In genomic region chr4:118983293-118983692, GRCh38 we compare ENCODE assay signal across 17 cellular contexts.
DNase-seq lines count a peak whose midpoint lies in the region; ATAC-seq and TF ChIP-seq lines count a peak whose summit lies in the region.
"Had no signal": no experiment of that assay in that cellular context is flagged by ENCODE, and none has a peak within 500 bp of the region (broad histone marks: within the 10 kb centered on the region; RNA-seq: fewer than 3 reads in every experiment).

No MANE protein-coding gene starts in this region.

- H3K9me3 ChIP-seq in heart right ventricle (no peaks in the 10 kb centered on the region), skeletal muscle tissue (ENCODE audit: control insufficient read depth in 3 of 3, low read length in 3 of 3) (no peaks in the 10 kb centered on the region), aorta (ENCODE audit: control insufficient read depth, low read length) (no peaks in the 10 kb centered on the region)

- no peaks in the 10 kb centered on the region for H3K9me3 Mint-ChIP-seq in stimulated activated naive CD8-positive, alpha-beta T cell treated with anti-CD3 and anti-CD28 coated beads, Interleukin-15, amount 100 ng/mL, for 72 hours

- WGBS in heart right ventricle, 2 donors = 78 to 84% methylated on average over 2 of the region's 2 CpGs
- 69 to 77% methylated on average over 2 of the region's 2 CpGs for WGBS in aorta, 2 donors

- no peaks in the 10 kb centered on the region for H3K27me3 ChIP-seq in heart right ventricle
- no peaks in the 10 kb centered on the region for H3K27me3 ChIP-seq in foreskin keratinocyte
- no peaks in the 10 kb centered on the region for H3K27me3 ChIP-seq in skeletal muscle tissue (ENCODE audit: control insufficient read depth in 3 of 3, insufficient read depth in 3 of 3, low read length in 3 of 3)
- no peaks in the 10 kb centered on the region for H3K27me3 ChIP-seq in aorta (ENCODE audit: control insufficient read depth in 1 of 2, insufficient read depth in 2 of 2, low read length in 1 of 2)

- H3K27ac Mint-ChIP-seq in stimulated activated naive CD8-positive, alpha-beta T cell treated with anti-CD3 and anti-CD28 coated beads, Interleukin-15, amount 100 ng/mL, for 72 hours = no peak overlapping the region

- no peaks in the 10 kb centered on the region for H3K4me1 Mint-ChIP-seq in stimulated activated naive CD8-positive, alpha-beta T cell treated with anti-CD3 and anti-CD28 coated beads, Interleukin-15, amount 100 ng/mL, for 72 hours

- H3K4me3 Mint-ChIP-seq in stimulated activated naive CD8-positive, alpha-beta T cell treated with anti-CD3 and anti-CD28 coated beads, Interleukin-15, amount 100 ng/mL, for 72 hours = no peak overlapping the region

- ATAC-seq in heart right ventricle (no peak), foreskin keratinocyte (peak; percentile 61), aorta (ENCODE audit: low FRiP score) (no peak)
- no peak for ATAC-seq in stimulated activated naive CD8-positive, alpha-beta T cell treated with anti-CD3 and anti-CD28 coated beads, Interleukin-15, amount 100 ng/mL, for 72 hours
- ATAC-seq: Panc1 had no signal

- H3K4me3 ChIP-seq in heart right ventricle (no peak overlapping the region), skeletal muscle tissue (ENCODE audit: low read length in 3 of 3) (no peak overlapping the region), aorta (ENCODE audit: low read length in 2 of 2) (no peak overlapping the region)

- H3K9ac ChIP-seq in skeletal muscle tissue (ENCODE audit: low read depth in 1 of 3, low read length in 3 of 3) = no peak overlapping the region

- DNase-seq in heart right ventricle (no peak), cardiac septum (ENCODE audit: low spot score) (no peak), foreskin keratinocyte (peak in 1 of 2 donors; percentile 54), aorta (no peak), activated gamma-delta T cell (lab: John Stamatoyannopoulos, UW) (no peak)
- no peak for DNase-seq in stimulated activated CD4-positive, alpha-beta T cell treated with anti-CD3 and anti-CD28 coated beads, Interleukin-12 subunit alpha, Interleukin-12 subunit beta, amount 100 ng/mL, for 4 hours
- DNase-seq in stimulated activated naive CD8-positive, alpha-beta T cell treated with anti-CD3 and anti-CD28 coated beads, Interleukin-15, amount 100 ng/mL, for 72 hours = no peak
- DNase-seq: C1 segment of cervical spinal cord, DMS 273 treated with DMSO at 0.1 percent for 48 hours, GF-D8, GOT3, KG1, NCI-H1092 treated with DMSO at 0.1 percent for 48 hours, NCI-H1694, NCI-H524 had no signal

- H3K36me3 ChIP-seq in heart right ventricle (no peaks in the 10 kb centered on the region), skeletal muscle tissue (ENCODE audit: control insufficient read depth in 3 of 3, insufficient read depth in 3 of 3, low read length in 3 of 3) (no peaks in the 10 kb centered on the region), aorta (ENCODE audit: control insufficient read depth in 1 of 2, insufficient read depth in 2 of 2, low read length in 1 of 2) (peaks cover 0 to 2% of the 10 kb centered on the region in 2 donors)

- intact Hi-C loops in heart right ventricle (cut with DNase I) = loop anchor here in 9 of 10 donors (5.0 to 10.0 kb wide), 16 partner anchors 44 to 304 kb away; partner anchors contain the start of genes USP53 (in 2 of the 9) and MYOZ2 (in 1 of the 9)
- intact Hi-C loops in cardiac septum (cut with DNase I) = loop anchor here (2.0 to 5.0 kb wide), 4 partner anchors 58 to 304 kb away; partner anchors contain the start of genes MYOZ2 and USP53
- intact Hi-C loops in aorta (cut with DNase I) = loop anchor here (2.0 to 10.0 kb wide), 7 partner anchors 49 to 1072 kb away; partner anchors contain the start of genes USP53 (in 2 of the 2) and MYOZ2 (in 1 of the 2)

- H3K4me1 ChIP-seq in heart right ventricle = peaks cover 22 to 87% (median 60%) of the 10 kb centered on the region in 9 donors
- H3K4me1 ChIP-seq in foreskin keratinocyte = peaks cover 12% of the 10 kb centered on the region
- H3K4me1 ChIP-seq in skeletal muscle tissue (ENCODE audit: control insufficient read depth in 3 of 3, insufficient read depth in 3 of 3, low read length in 3 of 3) = peaks cover 55 to 74% (median 58%) of the 10 kb centered on the region in 3 donors
- peaks cover 18 to 24% of the 10 kb centered on the region in 2 donors for H3K4me1 ChIP-seq in aorta (ENCODE audit: control insufficient read depth in 1 of 2, insufficient read depth in 2 of 2, low read length in 2 of 2)

- H3K27ac ChIP-seq in heart right ventricle (peak overlapping the region in 7 of 10 donors; percentile 12 to 78 (median 51)), foreskin keratinocyte (peak overlapping the region; percentile 54), skeletal muscle tissue (ENCODE audit: low read depth, low read length) (peak overlapping the region; percentile 84), aorta (ENCODE audit: low read depth in 1 of 2, low read length in 2 of 2) (peak overlapping the region; percentile 69 to 87)

- TF ChIP-seq CTCF in heart right ventricle (IDR thresholded peaks at IDR 0.05) = no peak
- TF ChIP-seq CTCF in foreskin keratinocyte (conservative IDR thresholded peaks at IDR 0.05) = peak; percentile 41

- H3K27me3 Mint-ChIP-seq in stimulated activated naive CD8-positive, alpha-beta T cell treated with anti-CD3 and anti-CD28 coated beads, Interleukin-15, amount 100 ng/mL, for 72 hours = no peaks in the 10 kb centered on the region
